ENCODE assay signal across 13 cellular contexts in the genomic region with DNA sequence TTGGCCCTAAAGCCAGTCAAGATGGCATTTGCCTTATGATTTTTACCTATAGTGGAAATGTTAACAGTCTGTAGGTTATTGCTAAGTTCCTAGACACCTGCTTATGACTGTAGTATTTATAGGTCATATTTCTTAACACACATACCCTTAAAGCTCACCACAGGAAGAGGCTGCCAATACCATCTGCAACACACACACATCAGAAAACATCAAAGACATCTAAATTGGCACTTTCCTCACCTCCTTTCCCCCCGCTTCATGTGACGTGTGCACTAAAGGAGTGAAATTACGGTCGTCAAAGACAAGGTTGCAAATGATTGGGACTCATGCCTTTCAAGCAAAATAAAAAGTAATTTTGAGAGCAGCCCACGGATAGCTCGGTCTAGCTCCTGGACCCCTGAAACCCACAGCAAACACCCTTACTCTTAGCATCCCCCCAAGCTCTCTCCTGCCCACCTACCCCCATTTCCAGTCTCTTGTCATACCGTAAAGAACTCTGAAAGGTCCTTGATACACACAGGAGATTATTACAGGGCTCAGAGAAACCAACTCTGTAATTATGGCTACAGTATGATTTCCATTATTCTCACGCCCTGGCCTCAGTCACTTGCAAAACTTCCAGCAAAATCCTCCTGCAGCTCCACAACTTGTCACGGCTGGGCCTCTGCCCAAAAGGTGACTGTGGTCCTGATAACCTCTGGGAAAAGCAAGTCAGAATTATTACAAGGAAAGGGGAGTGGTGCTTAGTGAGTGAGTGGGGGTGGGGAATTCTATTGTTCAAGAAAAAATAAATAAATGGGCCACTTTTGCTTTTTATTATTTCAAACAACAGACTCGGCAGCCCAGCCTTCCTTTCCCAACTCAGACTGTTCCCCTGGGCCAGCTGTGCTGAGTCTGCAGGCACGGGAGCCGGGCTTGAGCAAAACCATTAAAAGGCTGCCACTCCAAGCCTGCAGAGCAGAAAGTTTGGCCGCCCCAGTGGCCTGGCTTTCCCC.
DNase-seq lines count a peak whose midpoint lies in the region; ATAC-seq and TF ChIP-seq lines count a peak whose summit lies in the region.
"Had no signal": no experiment of that assay in that cellular context is flagged by ENCODE, and none has a peak within 500 bp of the region (broad histone marks: within the 10 kb centered on the region; RNA-seq: fewer than 3 reads in every experiment).

No MANE protein-coding gene starts in this region.

- H3K27me3 Mint-ChIP-seq in activated CD4-positive, alpha-beta T cell treated with anti-CD3 and anti-CD28 coated beads, Interleukin-2, amount 10 ng/mL, durations not matched to agents 7 days and 5 days: peaks cover 6% of the 10 kb centered on the region

- POLR2A ChIA-PET in HEK293 (lab: Yijun Ruan, JAX): no interaction called here
- POLR2A ChIA-PET in activated CD4-positive, alpha-beta T cell treated with anti-CD3 and anti-CD28 coated beads, Interleukin-2, amount 10 ng/mL, durations not matched to agents 7 days and 5 days (lab: Charles Lee): no interaction called here

- H3K36me3 Mint-ChIP-seq in activated CD4-positive, alpha-beta T cell treated with anti-CD3 and anti-CD28 coated beads, Interleukin-2, amount 10 ng/mL, durations not matched to agents 7 days and 5 days (ENCODE audit: low read depth): peaks cover 51% of the 10 kb centered on the region

- no peaks in the 10 kb centered on the region for H3K27me3 ChIP-seq in fibroblast of lung (ENCODE audit: control insufficient read depth, insufficient read depth, low read length)
- no peaks in the 10 kb centered on the region for H3K27me3 ChIP-seq in psoas muscle (ENCODE audit: insufficient read depth in 3 of 3, low read length in 2 of 3)
- H3K27me3 ChIP-seq in breast epithelium: no peaks in the 10 kb centered on the region

- H3K4me3 ChIP-seq in HEK293 (ENCODE audit: low read depth, low read length) (no peak overlapping the region), fibroblast of lung (replicated peaks in 1 of 4; ENCODE audit: control extremely low read depth in 1 of 4, insufficient read depth in 1 of 4, low read depth in 3 of 4, low read length in 4 of 4) (no peak overlapping the region), psoas muscle (no peak overlapping the region), breast epithelium (no peak overlapping the region)

- CTCF ChIA-PET in HEK293 (lab: Yijun Ruan, JAX): no interaction called here
- CTCF ChIA-PET in activated CD4-positive, alpha-beta T cell treated with anti-CD3 and anti-CD28 coated beads, Interleukin-2, amount 10 ng/mL, durations not matched to agents 7 days and 5 days (lab: Charles Lee): interaction anchor here (1.2 kb wide), 1 partner anchor 25 kb away, joined by 3 read pairs; no protein-coding TSS in a partner anchor

- peaks cover 16% of the 10 kb centered on the region for H3K9me3 Mint-ChIP-seq in activated CD4-positive, alpha-beta T cell treated with anti-CD3 and anti-CD28 coated beads, Interleukin-2, amount 10 ng/mL, durations not matched to agents 7 days and 5 days

- H3K4me1 ChIP-seq in HEK293 (ENCODE audit: control insufficient read depth, insufficient read depth, low read length) (peaks cover 20% of the 10 kb centered on the region), fibroblast of lung (ENCODE audit: control insufficient read depth, extremely low read depth, insufficient read depth, low read length) (no peaks in the 10 kb centered on the region), psoas muscle (no peaks in the 10 kb centered on the region), breast epithelium (no peaks in the 10 kb centered on the region)

- WGBS in psoas muscle, 3 donors: 64 to 66% (median 64%) methylated on average over 13 of the region's 13 CpGs

- H3K4me3 Mint-ChIP-seq in activated CD4-positive, alpha-beta T cell treated with anti-CD3 and anti-CD28 coated beads, Interleukin-2, amount 10 ng/mL, durations not matched to agents 7 days and 5 days: peak overlapping the region; percentile 17

- H2AFZ ChIP-seq in fibroblast of lung (ENCODE audit: low read length): no peak overlapping the region

- H3K79me2 ChIP-seq in fibroblast of lung (ENCODE audit: control insufficient read depth, insufficient read depth, low read length): no peaks in the 10 kb centered on the region

- no peaks in the 10 kb centered on the region for H4K20me1 ChIP-seq in fibroblast of lung (ENCODE audit: control insufficient read depth, extremely low read depth, insufficient read depth, low read length)

- H3K27ac ChIP-seq in HEK293 (ENCODE audit: extremely low read depth, low read depth, low read length) (peak overlapping the region; percentile 56), fibroblast of lung (ENCODE audit: insufficient read depth, low read length) (no peak overlapping the region), psoas muscle (no peak overlapping the region), breast epithelium (peak overlapping the region in 1 of 2 donors; percentile 29)

- H3K27ac Mint-ChIP-seq in activated CD4-positive, alpha-beta T cell treated with anti-CD3 and anti-CD28 coated beads, Interleukin-2, amount 10 ng/mL, durations not matched to agents 7 days and 5 days: peak overlapping the region; percentile 87

- intact Hi-C loops in psoas muscle (cut with DNase I) (loop anchor here in 1 of 2 donors (2.0 kb wide), 1 partner anchor 67 kb away; no protein-coding TSS in a partner anchor), breast epithelium (cut with DNase I; ENCODE audit: low total_unique reads) (no loop called here)

- TF ChIP-seq CTCF in HEK293 (tag by site-specific recombination; IDR thresholded peaks at IDR 0.05) (no peak), fibroblast of lung (conservative IDR thresholded peaks at IDR 0.05 in 1 of 2, IDR thresholded peaks at IDR 0.05 in 1 of 2; ENCODE audit: low read depth in 1 of 2, low read length in 2 of 2) (no peak), psoas muscle (IDR thresholded peaks at IDR 0.05) (no peak), breast epithelium (IDR thresholded peaks at IDR 0.05) (no peak)

- peaks cover 55% of the 10 kb centered on the region for H3K4me1 Mint-ChIP-seq in activated CD4-positive, alpha-beta T cell treated with anti-CD3 and anti-CD28 coated beads, Interleukin-2, amount 10 ng/mL, durations not matched to agents 7 days and 5 days

- no peak overlapping the region for H3K4me2 ChIP-seq in fibroblast of lung (ENCODE audit: extremely low read depth, insufficient read depth, low read length)

- H3K9ac ChIP-seq in fibroblast of lung (ENCODE audit: insufficient read depth, low read length): no peak overlapping the region

- peak; percentile 66 for DNase-seq in activated CD4-positive, alpha-beta T cell treated with anti-CD3 and anti-CD28 coated beads, Interleukin-2, amount 10 ng/mL, durations not matched to agents 7 days and 5 days
- DNase-seq in fibroblast of lung (ENCODE audit: low read depth in 2 of 2) (peak; percentile 17 to 38), psoas muscle (peak; percentile 45 to 66), LoVo (ENCODE audit: low spot score) (no peak), breast epithelium (ENCODE audit: low spot score in 2 of 2) (no peak)
- DNase-seq: GOT3, NCI-H2081 treated with DMSO at 0.1 percent for 48 hours, SIG-M5, substantia nigra had no signal

- H3K9me3 ChIP-seq in HEK293 (ENCODE audit: control insufficient read depth, insufficient read depth, low read depth, low read length) (no peaks in the 10 kb centered on the region), fibroblast of lung (ENCODE audit: control insufficient read depth, insufficient read depth, low read depth, low read length) (no peaks in the 10 kb centered on the region), psoas muscle (no peaks in the 10 kb centered on the region), breast epithelium (no peaks in the 10 kb centered on the region)

- H3K36me3 ChIP-seq in HEK293 (ENCODE audit: control insufficient read depth in 2 of 2, insufficient read depth in 1 of 2, low read length in 2 of 2) (no peaks in the 10 kb centered on the region), fibroblast of lung (ENCODE audit: control insufficient read depth, insufficient read depth, low read length) (no peaks in the 10 kb centered on the region), psoas muscle (ENCODE audit: insufficient read depth in 1 of 2, low read depth in 1 of 2) (no peaks in the 10 kb centered on the region), breast epithelium (no peaks in the 10 kb centered on the region)

- ATAC-seq in psoas muscle (no peak), HG03442 (IDR thresholded peaks at IDR 0.05; ENCODE audit: unreplicated experiment) (no peak), HG03520 (IDR thresholded peaks at IDR 0.05; ENCODE audit: unreplicated experiment) (no peak)
- ATAC-seq: esophagus mucosa had no signal

- no peak for TF ChIP-seq POLR2A in breast epithelium (IDR thresholded peaks at IDR 0.05)

TF ChIP-seq in HEK293, 187 proteins besides CTCF, POLR2A, EP300 and RAD21 (continues in another document):
- TF ChIP-seq ZNF350 (tag by site-specific recombination; IDR thresholded peaks at IDR 0.05): no peak
- no peak for TF ChIP-seq ZNF394 (tag by site-specific recombination; IDR thresholded peaks at IDR 0.05; ENCODE audit: borderline replicate concordance)
- TF ChIP-seq, protein P1, sequence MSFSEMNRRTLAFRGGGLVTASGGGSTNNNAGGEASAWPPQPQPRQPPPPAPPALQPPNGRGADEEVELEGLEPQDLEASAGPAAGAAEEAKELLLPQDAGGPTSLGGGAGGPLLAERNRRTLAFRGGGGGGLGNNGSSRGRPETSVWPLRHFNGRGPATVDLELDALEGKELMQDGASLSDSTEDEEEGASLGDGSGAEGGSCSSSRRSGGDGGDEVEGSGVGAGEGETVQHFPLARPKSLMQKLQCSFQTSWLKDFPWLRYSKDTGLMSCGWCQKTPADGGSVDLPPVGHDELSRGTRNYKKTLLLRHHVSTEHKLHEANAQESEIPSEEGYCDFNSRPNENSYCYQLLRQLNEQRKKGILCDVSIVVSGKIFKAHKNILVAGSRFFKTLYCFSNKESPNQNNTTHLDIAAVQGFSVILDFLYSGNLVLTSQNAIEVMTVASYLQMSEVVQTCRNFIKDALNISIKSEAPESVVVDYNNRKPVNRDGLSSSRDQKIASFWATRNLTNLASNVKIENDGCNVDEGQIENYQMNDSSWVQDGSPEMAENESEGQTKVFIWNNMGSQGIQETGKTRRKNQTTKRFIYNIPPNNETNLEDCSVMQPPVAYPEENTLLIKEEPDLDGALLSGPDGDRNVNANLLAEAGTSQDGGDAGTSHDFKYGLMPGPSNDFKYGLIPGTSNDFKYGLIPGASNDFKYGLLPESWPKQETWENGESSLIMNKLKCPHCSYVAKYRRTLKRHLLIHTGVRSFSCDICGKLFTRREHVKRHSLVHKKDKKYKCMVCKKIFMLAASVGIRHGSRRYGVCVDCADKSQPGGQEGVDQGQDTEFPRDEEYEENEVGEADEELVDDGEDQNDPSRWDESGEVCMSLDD (tag by site-specific recombination; IDR thresholded peaks at IDR 0.05): no peak

Comparison
In these comparisons a context has a peak if more than half of its experiments do, and no peak if none do; other contexts are left out.
1. DNase-seq: peak in activated CD4-positive, alpha-beta T cell treated with anti-CD3 and anti-CD28 coated beads, Interleukin-2, amount 10 ng/mL, durations not matched to agents 7 days and 5 days (single experiment), fibroblast of lung (2 of 2) and psoas muscle (2 of 2); none in LoVo (single experiment) and breast epithelium (0 of 2).